In the genomic region with DNA sequence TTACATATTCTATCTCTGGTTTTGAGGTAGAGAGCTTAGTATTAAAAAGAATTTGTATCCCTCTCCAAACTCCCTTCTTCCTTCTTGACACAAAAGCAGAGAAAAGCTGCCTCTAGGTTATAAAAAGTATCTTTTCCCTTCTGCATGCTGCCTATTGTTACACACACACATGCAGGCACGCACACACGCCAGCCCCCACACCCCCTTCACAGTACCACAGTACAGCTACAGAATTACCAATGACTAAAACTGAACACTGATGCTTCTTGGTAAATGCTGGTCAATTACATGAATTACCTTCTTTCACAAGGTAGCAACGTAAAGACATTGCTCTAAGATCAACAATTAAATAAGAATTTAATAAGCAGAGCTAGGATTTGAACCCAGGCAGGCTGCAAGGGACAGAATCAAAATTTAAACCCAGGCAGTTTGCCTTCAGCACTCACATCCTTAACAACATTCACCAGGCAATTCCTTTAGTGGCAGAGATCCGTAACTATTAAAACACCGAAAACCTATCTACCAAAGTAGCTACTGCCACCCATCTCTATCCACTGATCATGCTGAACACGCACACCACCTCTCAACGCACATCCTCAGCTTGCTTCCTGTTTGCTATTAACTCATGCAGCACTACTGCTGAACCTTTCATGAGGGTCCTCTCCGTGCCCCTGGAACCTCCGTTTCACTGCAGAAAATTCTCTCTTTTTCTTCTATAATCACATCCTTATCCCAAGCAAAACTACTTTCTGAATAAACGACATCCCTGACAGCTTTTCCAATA, we compare ENCODE assay signal across 9 cellular contexts. TPM values are rescaled to one million over a fixed set of nuclear protein-coding genes. Genes with fewer than 3 reads are reported as not detected.
DNase-seq lines count a peak whose midpoint lies in the region; ATAC-seq, FAIRE-seq and TF ChIP-seq lines count a peak whose summit lies in the region.
"Had no signal": no experiment of that assay in that cellular context is flagged by ENCODE, and none has a peak within 500 bp of the region (broad histone marks: within the 10 kb centered on the region; RNA-seq: fewer than 3 reads in every experiment).

No MANE protein-coding gene starts in this region.

- in situ Hi-C loops in IMR-90 (cut with MboI; ENCODE audit: low sequenced_read_pairs) = loop anchor here (10.0 kb wide), 2 partner anchors 73 to 153 kb away; partner anchors contain the start of gene INPP5K

- H3K4me3 Mint-ChIP-seq in astrocyte (ENCODE audit: unreplicated experiment) = peak overlapping the region; percentile 9
- H3K4me3 Mint-ChIP-seq in natural killer cell treated with Interleukin-12 subunit alpha and Interleukin-12 subunit beta and Interleukin-15 and Interleukin-18, amount 100 ng/mL, for 72 hours = peak overlapping the region; percentile 55

- H3K4me1 Mint-ChIP-seq in astrocyte (ENCODE audit: low read depth, unreplicated experiment) = peaks cover 40% of the 10 kb centered on the region
- H3K4me1 Mint-ChIP-seq in natural killer cell treated with Interleukin-12 subunit alpha and Interleukin-12 subunit beta and Interleukin-15 and Interleukin-18, amount 100 ng/mL, for 72 hours (ENCODE audit: low read depth in 2 of 2) = peaks cover 40 to 51% of the 10 kb centered on the region in 2 donors

- TF ChIP-seq CTCF in IMR-90 (conservative IDR thresholded peaks at IDR 0.05; ENCODE audit: low read depth, low read length) (no peak), astrocyte (IDR thresholded peaks at IDR 0.05; ENCODE audit: insufficient read depth, low read depth, low read length) (no peak)

- H3K27ac Mint-ChIP-seq in astrocyte (ENCODE audit: unreplicated experiment) = no peak overlapping the region
- peak overlapping the region; percentile 49 to 51 for H3K27ac Mint-ChIP-seq in natural killer cell treated with Interleukin-12 subunit alpha and Interleukin-12 subunit beta and Interleukin-15 and Interleukin-18, amount 100 ng/mL, for 72 hours

- no peak overlapping the region for H2AK9ac ChIP-seq in IMR-90 (replicated peaks; ENCODE audit: low read depth, low read length, poor library complexity)

- peak overlapping the region; percentile 1; the same call in 1 of the 2 replicates for H3K23ac ChIP-seq in IMR-90 (ENCODE audit: low read depth, low read length)

- H2BK15ac ChIP-seq in IMR-90 (ENCODE audit: low read depth, low read length) = no peak overlapping the region

- dilution Hi-C loops in IMR-90 (cut with HindIII; ENCODE audit: low sequenced_read_pairs, unreplicated experiment) = no loop called here

- BruUV-seq in IMR-90 (replicated peaks; lab: Mats Ljungman, UMichigan) = no TSS peak

- no peaks in the 10 kb centered on the region for H3K27me3 Mint-ChIP-seq in astrocyte (ENCODE audit: low read depth, unreplicated experiment)
- H3K27me3 Mint-ChIP-seq in natural killer cell treated with Interleukin-12 subunit alpha and Interleukin-12 subunit beta and Interleukin-15 and Interleukin-18, amount 100 ng/mL, for 72 hours = no peaks in the 10 kb centered on the region

- no peak overlapping the region for H3K9ac ChIP-seq in IMR-90 (ENCODE audit: low read depth, low read length)
- no peak overlapping the region for H3K9ac ChIP-seq in astrocyte (ENCODE audit: low read length)

- H3K4me3 ChIP-seq in IMR-90 (ENCODE audit: insufficient read depth, low read depth, low read length) (no peak overlapping the region), astrocyte (ENCODE audit: insufficient read depth, low read depth, low read length) (no peak overlapping the region)

- H3K9me3 Mint-ChIP-seq in astrocyte (ENCODE audit: unreplicated experiment) = no peaks in the 10 kb centered on the region
- no peaks in the 10 kb centered on the region for H3K9me3 Mint-ChIP-seq in natural killer cell treated with Interleukin-12 subunit alpha and Interleukin-12 subunit beta and Interleukin-15 and Interleukin-18, amount 100 ng/mL, for 72 hours

- H3K27ac ChIP-seq in IMR-90 (ENCODE audit: insufficient read depth, low read length) (no peak overlapping the region), astrocyte (ENCODE audit: low read depth, low read length) (no peak overlapping the region)

- H4K20me1 ChIP-seq in IMR-90 (ENCODE audit: insufficient read depth, low read length) (peaks cover 81% of the 10 kb centered on the region), astrocyte (ENCODE audit: insufficient read depth, low read length) (peaks cover 97% of the 10 kb centered on the region)

- peaks cover 0 to 57% of the 10 kb centered on the region in 2 experiments; a peak in 2 of 4 replicates for H3K79me1 ChIP-seq in IMR-90 (ENCODE audit: low read depth in 1 of 2, low read length in 2 of 2)

- no peak for TF ChIP-seq RAD21 in IMR-90 (IDR thresholded peaks at IDR 0.05; ENCODE audit: low read length)

- no peak overlapping the region for H4K5ac ChIP-seq in IMR-90 (ENCODE audit: low read depth, low read length)

- ATAC-seq in IMR-90 (ENCODE audit: low read depth) (no peak), GM19452 (IDR thresholded peaks at IDR 0.05; ENCODE audit: unreplicated experiment) (no peak)
- ATAC-seq in natural killer cell treated with Interleukin-12 subunit alpha and Interleukin-12 subunit beta and Interleukin-15 and Interleukin-18, amount 100 ng/mL, for 72 hours = peak in 1 of 2 donors; percentile 73

- H2AK5ac ChIP-seq in IMR-90 (ENCODE audit: low read depth, low read length) = no peak overlapping the region

- H3K79me2 ChIP-seq in astrocyte (ENCODE audit: insufficient read depth, low read length) = peaks cover 98% of the 10 kb centered on the region

- CTCF ChIA-PET in IMR-90 (lab: Yijun Ruan, JAX) = interaction anchor here (0.8 kb wide), 2 partner anchors 154 to 242 kb away, joined by 3 to 5 read pairs; partner anchors contain the start of gene INPP5K

- H2BK120ac ChIP-seq in IMR-90 (ENCODE audit: low read depth, low read length) = no peak overlapping the region

- FAIRE-seq in astrocyte (lab: Jason Lieb, UNC) = no peak
- FAIRE-seq: TTC549 had no signal

- H4K8ac ChIP-seq in IMR-90 (ENCODE audit: low read depth in 2 of 2, low read length in 2 of 2) = no peak overlapping the region

- peaks cover 17% of the 10 kb centered on the region for H3K36me3 Mint-ChIP-seq in astrocyte (ENCODE audit: low read depth, unreplicated experiment)
- peaks cover 18% of the 10 kb centered on the region for H3K36me3 Mint-ChIP-seq in natural killer cell treated with Interleukin-12 subunit alpha and Interleukin-12 subunit beta and Interleukin-15 and Interleukin-18, amount 100 ng/mL, for 72 hours

- POLR2A ChIA-PET in IMR-90 (lab: Charles Lee; ENCODE audit: unreplicated experiment) = interaction anchor here (0.7 kb wide), 2 partner anchors 91 to 95 kb away, joined by 3 to 5 read pairs; no protein-coding TSS in a partner anchor

- H3K9me3 ChIP-seq in IMR-90 (ENCODE audit: control insufficient read depth, insufficient read depth, low read length) (no peaks in the 10 kb centered on the region), astrocyte (ENCODE audit: insufficient read depth, low read depth, low read length) (no peaks in the 10 kb centered on the region)

- 93 to 100% methylated on average over 1 to 2 of the region's 10 CpGs for WGBS in IMR-90 (ENCODE audit: extremely low coverage in 2 of 2, insufficient read length in 1 of 2), 2 experiments

- no peak overlapping the region for H2BK20ac ChIP-seq in IMR-90 (ENCODE audit: low read depth, low read length)

- intact Hi-C loops in IMR-90 (cut with micrococcal nuclease) = no loop called here

- TF ChIP-seq POLR2A in IMR-90 (IDR thresholded peaks at IDR 0.05; ENCODE audit: low read depth, low read length) = no peak

- peaks cover 16% of the 10 kb centered on the region for H3K4me1 ChIP-seq in IMR-90 (ENCODE audit: control insufficient read depth, insufficient read depth, low read length)
- H3K4me1 ChIP-seq in astrocyte (ENCODE audit: insufficient read depth, low read length) = peaks cover 24% of the 10 kb centered on the region

- H2AFZ ChIP-seq in IMR-90 (replicated peaks; ENCODE audit: low read length, poor library complexity) = no peak overlapping the region
- no peak overlapping the region for H2AFZ ChIP-seq in astrocyte (ENCODE audit: low read depth, low read length)

- no peak overlapping the region for H4K91ac ChIP-seq in IMR-90 (ENCODE audit: insufficient read depth, low read depth, low read length)

- no peak overlapping the region for H3K4ac ChIP-seq in IMR-90 (ENCODE audit: low read depth, low read length)

- H2BK5ac ChIP-seq in IMR-90 (ENCODE audit: low read depth, low read length, poor library complexity, severe bottlenecking) = no peak overlapping the region

- H3K4me2 ChIP-seq in IMR-90 (ENCODE audit: low read depth, low read length) = peak overlapping the region; percentile 14; the same call in 1 of the 2 replicates
- H3K4me2 ChIP-seq in astrocyte (ENCODE audit: low read length) = peak overlapping the region; percentile 5

- no peak overlapping the region for H3K56ac ChIP-seq in IMR-90 (ENCODE audit: extremely low read depth, insufficient read depth, low read length)

- no peak overlapping the region for H3K14ac ChIP-seq in IMR-90 (replicated peaks; ENCODE audit: low read depth, low read length)

- H3K9me1 ChIP-seq in IMR-90 (ENCODE audit: insufficient read depth, low read length) = peaks cover 2% of the 10 kb centered on the region; the same call in 1 of the 2 replicates

- H3K36me3 ChIP-seq in IMR-90 (ENCODE audit: control insufficient read depth, insufficient read depth, low read length) = peaks cover 27% of the 10 kb centered on the region
- H3K36me3 ChIP-seq in astrocyte (ENCODE audit: insufficient read depth, low read length) = peaks cover 17% of the 10 kb centered on the region

- H3K18ac ChIP-seq in IMR-90 (ENCODE audit: low read depth, low read length) = no peak overlapping the region

- DNase-seq in CD1c-positive myeloid dendritic cell (ENCODE audit: extremely low spot score) (peak; percentile 43), IMR-90 (no peak), astrocyte (ENCODE audit: low read depth) (peak; percentile 16), ureter (ENCODE audit: low spot score) (no peak), NCI-H1930 (lab: John Stamatoyannopoulos, UW) (no peak), NCI-H2196 treated with DMSO at 0.1 percent for 48 hours (lab: John Stamatoyannopoulos, UW; ENCODE audit: unreplicated experiment) (no peak)
- no peak for DNase-seq in natural killer cell treated with Interleukin-12 subunit alpha and Interleukin-12 subunit beta and Interleukin-15 and Interleukin-18, amount 100 ng/mL, for 72 hours (ENCODE audit: low spot score)

- H3K27me3 ChIP-seq in IMR-90 (ENCODE audit: control insufficient read depth, insufficient read depth, low read length) (no peaks in the 10 kb centered on the region), astrocyte (ENCODE audit: insufficient read depth, low read length) (no peaks in the 10 kb centered on the region)

TF ChIP-seq in IMR-90, 13 proteins besides CTCF, POLR2A, EP300 and RAD21 (continues in another document):
- TF ChIP-seq BHLHE40 (IDR thresholded peaks at IDR 0.05; ENCODE audit: low read depth, low read length) (no peak), RFX5 (IDR thresholded peaks at IDR 0.05; ENCODE audit: low read depth, low read length) (no peak)

RNA-seq across cellular contexts. Expression of gene YWHAE, which starts 37.8 kb away (rescaled TPM):
- 358 and 964 TPM in 2 replicates for total RNA-seq in IMR-90 (2012; rRNA removed)
- polyA plus RNA-seq in IMR-90 (2012; rRNA removed) = 774 and 817 TPM in 2 replicates
- 140 and 369 TPM in 2 replicates for polyA plus RNA-seq in IMR-90 (2012; cell fraction: cytosol; rRNA removed)
- polyA plus RNA-seq in IMR-90 (2012; cell fraction: nucleus; rRNA removed; ENCODE audit: low replicate concordance) = 42.1 and 246 TPM in 2 replicates
- total RNA-seq in astrocyte = 756 and 771 TPM in 2 replicates
- 100 to 1,000 TPM; 365 to 407 TPM for total RNA-seq in natural killer cell treated with Interleukin-12 subunit alpha and Interleukin-12 subunit beta and Interleukin-15 and Interleukin-18, amount 100 ng/mL, for 72 hours
- 492 TPM for total RNA-seq in ureter

Comparison
In these comparisons a context has a peak if more than half of its experiments do, and no peak if none do; other contexts are left out.
1. DNase-seq: peak in CD1c-positive myeloid dendritic cell (single experiment) and astrocyte (single experiment); none in IMR-90 (single experiment), natural killer cell treated with Interleukin-12 subunit alpha and Interleukin-12 subunit beta and Interleukin-15 and Interleukin-18, amount 100 ng/mL, for 72 hours (single experiment), ureter (single experiment), NCI-H1930 (0 of 2) and NCI-H2196 treated with DMSO at 0.1 percent for 48 hours (single experiment).